ENCODE assay signal across 8 cellular contexts in genomic region chr19:11374449-11375142, GRCh38.
DNase-seq lines count a peak whose midpoint lies in the region; ATAC-seq, FAIRE-seq and TF ChIP-seq lines count a peak whose summit lies in the region.

A gene with protein sequence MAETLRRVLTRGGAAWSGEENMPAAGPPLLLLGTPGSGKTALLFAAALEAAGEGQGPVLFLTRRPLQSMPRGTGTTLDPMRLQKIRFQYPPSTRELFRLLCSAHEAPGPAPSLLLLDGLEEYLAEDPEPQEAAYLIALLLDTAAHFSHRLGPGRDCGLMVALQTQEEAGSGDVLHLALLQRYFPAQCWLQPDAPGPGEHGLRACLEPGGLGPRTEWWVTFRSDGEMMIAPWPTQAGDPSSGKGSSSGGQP (plus strand): TSS chr19:11374666. CDS start chr19:11374681, 15 bp downstream.

- DNase-seq in AG09319 (ENCODE audit: extremely low read depth, low read depth) (peak; percentile 99), NCI-H226 (peak; percentile 97)
- DNase-seq in activated CD4-positive, CD25-positive, alpha-beta regulatory T cell (lab: John Stamatoyannopoulos, UW) = peak; percentile 90 to 95 (median 92)
- peak; percentile 94 to 97 for DNase-seq in central memory CD8-positive, alpha-beta T cell (ENCODE audit: low spot score in 2 of 2)
- DNase-seq in stimulated activated CD4-positive, alpha-beta T cell treated with anti-CD3 and anti-CD28 coated beads, Interleukin-12 subunit alpha, Interleukin-12 subunit beta, amount 100 ng/mL, for 24 hours (ENCODE audit: low read depth in 2 of 2) = peak; percentile 91 to 95

- TF ChIP-seq CTCF in AG09319 (IDR thresholded peaks at IDR 0.05; ENCODE audit: low read depth, low read length) = no peak

- peak; percentile 82 for FAIRE-seq in islet of Langerhans (lab: Jason Lieb, UNC)

- no peaks in the 10 kb centered on the region for H3K27me3 Mint-ChIP-seq in central memory CD8-positive, alpha-beta T cell

- ATAC-seq in GM19025 (IDR thresholded peaks at IDR 0.05; ENCODE audit: low read depth, unreplicated experiment) = peak; percentile 91
- peak; percentile 87 for ATAC-seq in HG03196 (IDR thresholded peaks at IDR 0.05; ENCODE audit: unreplicated experiment)
- peak; percentile 92 for ATAC-seq in central memory CD8-positive, alpha-beta T cell (replicated peaks; ENCODE audit: extremely low read depth, poor library complexity, severe bottlenecking)

- no peaks in the 10 kb centered on the region for H3K9me3 Mint-ChIP-seq in central memory CD8-positive, alpha-beta T cell

- H3K4me3 Mint-ChIP-seq in central memory CD8-positive, alpha-beta T cell = no peak within 1 kb of the TSS

- H3K36me3 Mint-ChIP-seq in central memory CD8-positive, alpha-beta T cell (ENCODE audit: insufficient read depth) = peaks cover 9% of the 10 kb centered on the region

- H3K27ac Mint-ChIP-seq in central memory CD8-positive, alpha-beta T cell (ENCODE audit: low read depth) = peak within 1 kb of the TSS; percentile 5

- H3K4me1 Mint-ChIP-seq in central memory CD8-positive, alpha-beta T cell = peaks cover 12% of the 10 kb centered on the region

Comparison
In these comparisons a context has a peak if more than half of its experiments do, and no peak if none do; other contexts are left out.
1. Peak in every context shown above with its lines: DNase-seq and ATAC-seq.